In genomic region chr2:168443818-168444217, GRCh38 we compare ENCODE assay signal across 1 cellular context.
TF ChIP-seq lines count a peak whose summit lies in the region.

No MANE protein-coding gene starts in this region.

TF ChIP-seq in liver, 16 proteins besides CTCF, POLR2A, EP300 and RAD21:
- TF ChIP-seq REST (IDR thresholded peaks at IDR 0.05), result no peak
- TF ChIP-seq GABPA (IDR thresholded peaks at IDR 0.05 in 1 of 2, conservative IDR thresholded peaks at IDR 0.05 in 1 of 2), result no peak
- no peak for TF ChIP-seq NR2F2 (IDR thresholded peaks at IDR 0.05)
- TF ChIP-seq RXRA (IDR thresholded peaks at IDR 0.05), result no peak
- no peak for TF ChIP-seq JUND (IDR thresholded peaks at IDR 0.05)
